In the genomic region with DNA sequence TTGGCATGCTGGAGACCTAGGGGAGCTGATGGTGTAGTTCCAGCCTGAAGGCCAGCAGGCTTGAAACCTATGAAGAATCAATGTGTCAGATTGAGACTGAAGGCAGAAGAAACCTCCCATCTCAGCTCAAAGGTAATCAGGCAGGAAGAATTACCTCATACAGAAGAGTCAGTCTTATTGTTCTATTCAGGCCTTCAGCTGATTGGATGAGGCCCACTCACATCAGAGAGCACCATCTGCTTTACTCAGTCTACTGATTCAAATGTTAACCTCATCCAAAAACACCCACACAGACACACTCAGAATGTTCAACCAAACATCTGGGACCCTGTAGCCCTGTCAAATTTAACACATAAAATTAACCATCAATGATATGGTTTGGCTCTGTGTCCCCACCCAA, we compare ENCODE assay signal across 33 cellular contexts. TPM values are rescaled to one million over a fixed set of nuclear protein-coding genes. Genes with fewer than 3 reads are reported as not detected.
A peak's percentile ranks its signal among the peaks of the same experiment; 100 is the strongest.
DNase-seq lines count a peak whose midpoint lies in the region; ATAC-seq and TF ChIP-seq lines count a peak whose summit lies in the region.
"Had no signal": no experiment of that assay in that cellular context is flagged by ENCODE, and none has a peak within 500 bp of the region (broad histone marks: within the 10 kb centered on the region; RNA-seq: fewer than 3 reads in every experiment).

No MANE protein-coding gene starts in this region.

- H3K4me1 Mint-ChIP-seq in MCF 10A (ENCODE audit: insufficient read depth, unreplicated experiment): peaks cover 31% of the 10 kb centered on the region
- H3K4me1 Mint-ChIP-seq: activated naive CD8-positive, alpha-beta T cell treated with anti-CD3 and anti-CD28 coated beads, Interleukin-2, amount 10 ng/mL, durations not matched to agents 7 days and 5 days; naive thymus-derived CD4-positive, alpha-beta T cell had no signal

- no peak overlapping the region for H3K4me3 ChIP-seq in mammary epithelial cell (replicated peaks in 1 of 3; ENCODE audit: insufficient read depth in 1 of 3, low read depth in 2 of 3, low read length in 3 of 3)
- H3K4me3 ChIP-seq in mesenchymal stem cell (ENCODE audit: insufficient read depth in 1 of 2, low read depth in 1 of 2, low read length in 2 of 2): no peak overlapping the region
- H3K4me3 ChIP-seq: BLaER1 treated with 17β-estradiol and CSF1 and Interleukin-3, amounts not matched to agents 10 nM and 100 nM; prostate gland; right lobe of liver; spleen had no signal

- DNase-seq in DMS 273 (lab: John Stamatoyannopoulos, UW; ENCODE audit: unreplicated experiment): peak; percentile 7
- DNase-seq in DMS 273 treated with DMSO at 0.1 percent for 48 hours (lab: John Stamatoyannopoulos, UW): no peak
- DNase-seq in mammary epithelial cell: peak; percentile 29
- DNase-seq in MCF 10A (ENCODE audit: unreplicated experiment): no peak
- DNase-seq in mesenchymal stem cell: no peak
- no peak for DNase-seq in NCI-H526 (lab: John Stamatoyannopoulos, UW)
- DNase-seq: activated CD8-positive, alpha-beta memory T cell treated with anti-CD3 and anti-CD28 coated beads, Interleukin-2, amount 50 U/mL, for 48 hours; activated effector memory CD4-positive, alpha-beta T cell treated with Interleukin-2 at 50 U/mL for 16 hours; activated naive CD8-positive, alpha-beta T cell treated with anti-CD3 and anti-CD28 coated beads, Interleukin-2, amount 10 ng/mL, durations not matched to agents 7 days and 5 days; caudate nucleus; DMS53; foreskin fibroblast; H7; head of caudate nucleus; islet precursor cell; Karpas-422; left ventricle myocardium superior; naive thymus-derived CD4-positive, alpha-beta T cell; NCI-H1436; NCI-H2081 treated with DMSO at 0.1 percent for 48 hours; NCI-H345; NCI-H82; right lobe of liver; spleen; trophoblast cell; WERI-Rb-1 had no signal

- POLR2A ChIA-PET in MCF 10A (lab: Yijun Ruan, JAX): interaction anchor here (2.3 kb wide), 1 partner anchor 10 kb away, joined by 7 read pairs; no protein-coding TSS in a partner anchor

- ATAC-seq in HG02798 (IDR thresholded peaks at IDR 0.05; ENCODE audit: poor library complexity, unreplicated experiment): no peak
- ATAC-seq in GM18511 (IDR thresholded peaks at IDR 0.05; ENCODE audit: unreplicated experiment): no peak
- ATAC-seq: left ventricle myocardium superior; naive thymus-derived CD4-positive, alpha-beta T cell; right lobe of liver had no signal

- intact Hi-C loops in mammary epithelial cell (cut with micrococcal nuclease): no loop called here
- intact Hi-C loops in MCF 10A (cut with micrococcal nuclease): no loop called here

- no peak overlapping the region for H3K23ac ChIP-seq in mesenchymal stem cell (ENCODE audit: low read length in 2 of 2)

- in situ Hi-C loops in mammary epithelial cell (cut with MboI; ENCODE audit: low sequenced_read_pairs in 2 of 2): no loop called here

- no peak overlapping the region for H2BK5ac ChIP-seq in mesenchymal stem cell (ENCODE audit: low read depth, low read length, poor library complexity, severe bottlenecking)

- H3K4me2 ChIP-seq in mammary epithelial cell (ENCODE audit: insufficient read depth, low read depth, low read length) (no peak overlapping the region), mesenchymal stem cell (ENCODE audit: low read length, poor library complexity, severe bottlenecking) (no peak overlapping the region)
- H3K4me2 ChIP-seq: BLaER1 treated with 17β-estradiol and CSF1 and Interleukin-3, amounts not matched to agents 10 nM and 100 nM had no signal

- no peaks in the 10 kb centered on the region for H4K20me1 ChIP-seq in mammary epithelial cell (ENCODE audit: insufficient read depth, low read length)
- H4K20me1 ChIP-seq: BLaER1 treated with 17β-estradiol and CSF1 and Interleukin-3, amounts not matched to agents 10 nM and 100 nM had no signal

- no peaks in the 10 kb centered on the region for H3K79me2 ChIP-seq in mammary epithelial cell (ENCODE audit: insufficient read depth, low read length)

- H2AFZ ChIP-seq in mammary epithelial cell (ENCODE audit: low read depth, low read length) (no peak overlapping the region), mesenchymal stem cell (ENCODE audit: low read depth, low read length) (no peak overlapping the region)

- H3K4me3 Mint-ChIP-seq in MCF 10A (ENCODE audit: unreplicated experiment): no peak overlapping the region
- H3K4me3 Mint-ChIP-seq: activated naive CD8-positive, alpha-beta T cell treated with anti-CD3 and anti-CD28 coated beads, Interleukin-2, amount 10 ng/mL, durations not matched to agents 7 days and 5 days; mesothelial cell of epicardium; naive thymus-derived CD4-positive, alpha-beta T cell had no signal

- no peaks in the 10 kb centered on the region for H3K27me3 ChIP-seq in mammary epithelial cell (ENCODE audit: insufficient read depth, low read length)
- H3K27me3 ChIP-seq in mesenchymal stem cell (ENCODE audit: control insufficient read depth in 1 of 2, insufficient read depth in 1 of 2, low read length in 2 of 2): no peaks in the 10 kb centered on the region
- H3K27me3 ChIP-seq: BLaER1 treated with 17β-estradiol and CSF1 and Interleukin-3, amounts not matched to agents 10 nM and 100 nM; right lobe of liver; spleen had no signal

- H3K9me3 Mint-ChIP-seq in MCF 10A (ENCODE audit: unreplicated experiment): no peaks in the 10 kb centered on the region
- H3K9me3 Mint-ChIP-seq: activated naive CD8-positive, alpha-beta T cell treated with anti-CD3 and anti-CD28 coated beads, Interleukin-2, amount 10 ng/mL, durations not matched to agents 7 days and 5 days; naive thymus-derived CD4-positive, alpha-beta T cell had no signal

- H3K4me1 ChIP-seq in mammary epithelial cell (ENCODE audit: insufficient read depth, low read length): peaks cover 36% of the 10 kb centered on the region
- H3K4me1 ChIP-seq in mesenchymal stem cell (ENCODE audit: control insufficient read depth, insufficient read depth, low read depth, low read length): peaks cover 5% of the 10 kb centered on the region
- H3K4me1 ChIP-seq: BLaER1 treated with 17β-estradiol and CSF1 and Interleukin-3, amounts not matched to agents 10 nM and 100 nM; prostate gland; right lobe of liver; spleen had no signal

- peak overlapping the region; percentile 7 for H4K8ac ChIP-seq in mesenchymal stem cell (ENCODE audit: low read length)

- H3K27ac ChIP-seq in mammary epithelial cell (ENCODE audit: insufficient read depth, low read depth, low read length): no peak overlapping the region
- no peak overlapping the region for H3K27ac ChIP-seq in mesenchymal stem cell (ENCODE audit: low read length, poor library complexity, severe bottlenecking)
- H3K27ac ChIP-seq: 22Rv1; BLaER1 treated with 17β-estradiol and CSF1 and Interleukin-3, amounts not matched to agents 10 nM and 100 nM; prostate gland; right lobe of liver; RWPE1; spleen; WERI-Rb-1 had no signal

- no peak overlapping the region for H3K4ac ChIP-seq in mesenchymal stem cell (ENCODE audit: low read depth in 1 of 2, low read length in 2 of 2)

- H3K27me3 Mint-ChIP-seq in MCF 10A (ENCODE audit: insufficient read depth, unreplicated experiment): no peaks in the 10 kb centered on the region

- no peak overlapping the region for H2AK5ac ChIP-seq in mesenchymal stem cell (ENCODE audit: low read length, severe bottlenecking)

- H3K79me1 ChIP-seq in mesenchymal stem cell (replicated peaks; ENCODE audit: low read length, poor library complexity, severe bottlenecking): peaks cover 13% of the 10 kb centered on the region

- dilution Hi-C loops in mammary epithelial cell (cut with HindIII; ENCODE audit: low sequenced_read_pairs): loop anchor here (25.0 kb wide), 1 partner anchor 255 kb away; no protein-coding TSS in a partner anchor

- no peak overlapping the region for H3K27ac Mint-ChIP-seq in MCF 10A (ENCODE audit: low read depth, unreplicated experiment)
- H3K27ac Mint-ChIP-seq: activated naive CD8-positive, alpha-beta T cell treated with anti-CD3 and anti-CD28 coated beads, Interleukin-2, amount 10 ng/mL, durations not matched to agents 7 days and 5 days; mesothelial cell of epicardium; naive thymus-derived CD4-positive, alpha-beta T cell had no signal

- H3K9me3 ChIP-seq in mammary epithelial cell (replicated peaks; ENCODE audit: insufficient read depth, low read length) (no peaks in the 10 kb centered on the region), mesenchymal stem cell (ENCODE audit: control insufficient read depth, low read length) (no peaks in the 10 kb centered on the region)
- H3K9me3 ChIP-seq: prostate gland, right lobe of liver, spleen had no signal

- no peak overlapping the region for H4K91ac ChIP-seq in mesenchymal stem cell (ENCODE audit: low read length)

- H2BK15ac ChIP-seq in mesenchymal stem cell (ENCODE audit: low read depth, poor library complexity, severe bottlenecking): peak overlapping the region; percentile 85

- TF ChIP-seq CTCF in mammary epithelial cell (conservative IDR thresholded peaks at IDR 0.05 in 1 of 2, IDR thresholded peaks at IDR 0.05 in 1 of 2; ENCODE audit: extremely low read depth in 1 of 2, insufficient read depth in 1 of 2, low read depth in 1 of 2, low read length in 2 of 2) (no peak), MCF 10A (IDR thresholded peaks at IDR 0.05; ENCODE audit: unreplicated experiment) (no peak)

- no peak overlapping the region for H2BK12ac ChIP-seq in mesenchymal stem cell (ENCODE audit: low read length in 2 of 2)

- CTCF ChIA-PET in mammary epithelial cell (lab: Charles Lee; ENCODE audit: low non-redundant PET): no interaction called here
- CTCF ChIA-PET in MCF 10A (lab: Yijun Ruan, JAX): interaction anchor here (1.0 to 1.8 kb wide), 2 partner anchors 10 to 15 kb away, joined by 4 to 9 read pairs; partner anchors contain the start of gene CCN1

- H3K9ac ChIP-seq in mammary epithelial cell (ENCODE audit: insufficient read depth, low read length) (no peak overlapping the region), mesenchymal stem cell (ENCODE audit: low read length) (no peak overlapping the region)
- H3K9ac ChIP-seq: BLaER1 treated with 17β-estradiol and CSF1 and Interleukin-3, amounts not matched to agents 10 nM and 100 nM had no signal

- no peak overlapping the region for H3K14ac ChIP-seq in mesenchymal stem cell (ENCODE audit: low read length in 2 of 2)

- H3K36me3 ChIP-seq in mammary epithelial cell (ENCODE audit: insufficient read depth, low read length): no peaks in the 10 kb centered on the region
- peaks cover 2 to 3% of the 10 kb centered on the region in 2 experiments for H3K36me3 ChIP-seq in mesenchymal stem cell (ENCODE audit: control insufficient read depth in 1 of 2, insufficient read depth in 2 of 2, low read depth in 1 of 2, low read length in 2 of 2)
- H3K36me3 ChIP-seq: BLaER1 treated with 17β-estradiol and CSF1 and Interleukin-3, amounts not matched to agents 10 nM and 100 nM; prostate gland; right lobe of liver; spleen; WERI-Rb-1 had no signal

- peaks cover 17% of the 10 kb centered on the region for H3K36me3 Mint-ChIP-seq in MCF 10A (ENCODE audit: insufficient read depth, unreplicated experiment)
- H3K36me3 Mint-ChIP-seq: activated naive CD8-positive, alpha-beta T cell treated with anti-CD3 and anti-CD28 coated beads, Interleukin-2, amount 10 ng/mL, durations not matched to agents 7 days and 5 days; naive thymus-derived CD4-positive, alpha-beta T cell had no signal

- no peak overlapping the region for H3K18ac ChIP-seq in mesenchymal stem cell (ENCODE audit: low read depth in 1 of 2, low read length in 2 of 2)

- BruUV-seq in mammary epithelial cell (replicated peaks; lab: Mats Ljungman, UMichigan) (no TSS peak), MCF 10A (replicated peaks; lab: Mats Ljungman, UMichigan) (no TSS peak)

- no peak overlapping the region for H2BK120ac ChIP-seq in mesenchymal stem cell (ENCODE audit: low read depth, low read length)

RNA-seq across cellular contexts. Expression of gene CCN1, which starts 13.7 kb away (rescaled TPM):
- total RNA-seq in mammary epithelial cell: 100 to 1,000 TPM in 1 of 2 donors, 10 to 100 TPM in 1; 59.7 to 164 TPM
- polyA plus RNA-seq in mammary epithelial cell: 83.8 TPM
- polyA minus RNA-seq in mammary epithelial cell: 130 TPM
- 37.3 and 90.2 TPM in 2 replicates for total RNA-seq in MCF 10A (2022)
- polyA plus RNA-seq in mesenchymal stem cell (2013, experiment 1 of 2): 408 TPM
- 395 TPM for polyA plus RNA-seq in mesenchymal stem cell (2013, experiment 2 of 2)
- total RNA-seq: activated naive CD8-positive, alpha-beta T cell treated with anti-CD3 and anti-CD28 coated beads, Interleukin-2, amount 10 ng/mL, durations not matched to agents 7 days and 5 days; naive thymus-derived CD4-positive, alpha-beta T cell had no signal
- polyA plus RNA-seq: naive thymus-derived CD4-positive, alpha-beta T cell had no signal

Comparison
In these comparisons a context has a peak if more than half of its experiments do, and no peak if none do; other contexts are left out.
1. DNase-seq: peak in DMS 273 (single experiment) and mammary epithelial cell (single experiment); none in DMS 273 treated with DMSO at 0.1 percent for 48 hours (single experiment), MCF 10A (single experiment), mesenchymal stem cell (single experiment) and NCI-H526 (0 of 2).